In genomic region chr9:73074176-73074708, GRCh38 we compare ENCODE assay signal across 19 cellular contexts.
DNase-seq lines count a peak whose midpoint lies in the region; ATAC-seq and TF ChIP-seq lines count a peak whose summit lies in the region.
"Had no signal": no experiment of that assay in that cellular context is flagged by ENCODE, and none has a peak within 500 bp of the region (broad histone marks: within the 10 kb centered on the region; RNA-seq: fewer than 3 reads in every experiment).

No MANE protein-coding gene starts in this region.

- H3K4me1 Mint-ChIP-seq in CD4-positive, alpha-beta memory T cell: no peaks in the 10 kb centered on the region
- H3K4me1 Mint-ChIP-seq: activated CD4-positive, alpha-beta T cell treated with anti-CD3 and anti-CD28 coated beads, Interleukin-2, amount 10 ng/mL, durations not matched to agents 7 days and 5 days; activated naive CD8-positive, alpha-beta T cell treated with anti-CD3 and anti-CD28 coated beads, Interleukin-2, amount 10 ng/mL, durations not matched to agents 7 days and 5 days had no signal

- H3K36me3 ChIP-seq in ascending aorta: no peaks in the 10 kb centered on the region
- no peaks in the 10 kb centered on the region for H3K36me3 ChIP-seq in gastroesophageal sphincter
- H3K36me3 ChIP-seq in sigmoid colon: no peaks in the 10 kb centered on the region
- no peaks in the 10 kb centered on the region for H3K36me3 ChIP-seq in WERI-Rb-1
- no peaks in the 10 kb centered on the region for H3K36me3 ChIP-seq in CD4-positive, alpha-beta memory T cell (ENCODE audit: insufficient read depth, low read length)
- H3K36me3 ChIP-seq: heart right ventricle, MG63 had no signal

- TF ChIP-seq POLR2A in gastroesophageal sphincter (IDR thresholded peaks at IDR 0.05) (no peak), sigmoid colon (IDR thresholded peaks at IDR 0.05) (no peak)

- no peak overlapping the region for H3K4me3 ChIP-seq in ascending aorta
- H3K4me3 ChIP-seq in gastroesophageal sphincter: no peak overlapping the region
- H3K4me3 ChIP-seq in sigmoid colon: no peak overlapping the region
- no peak overlapping the region for H3K4me3 ChIP-seq in WERI-Rb-1 (ENCODE audit: low read depth, low read length)
- no peak overlapping the region for H3K4me3 ChIP-seq in CD4-positive, alpha-beta memory T cell (ENCODE audit: low read length in 2 of 2)
- H3K4me3 ChIP-seq: heart right ventricle, MG63 had no signal

- DNase-seq in EL (peak; percentile 57), ascending aorta (ENCODE audit: low spot score in 2 of 2) (no peak), sigmoid colon (no peak), NCI-H2196 (lab: John Stamatoyannopoulos, UW; ENCODE audit: unreplicated experiment) (no peak), WERI-Rb-1 (no peak)
- no peak for DNase-seq in CD4-positive, alpha-beta memory T cell
- DNase-seq: activated CD4-positive, alpha-beta T cell treated with anti-CD3 and anti-CD28 coated beads, Interleukin-2, amount 10 ng/mL, durations not matched to agents 7 days and 5 days; activated naive CD8-positive, alpha-beta T cell treated with anti-CD3 and anti-CD28 coated beads, Interleukin-2, amount 10 ng/mL, durations not matched to agents 7 days and 5 days; activated T-cell treated with anti-CD3 and anti-CD28 coated beads, Interleukin-2, amount 50 U/mL, for 24 hours; erythroblast; heart right ventricle; MG63; NCI-H187 treated with DMSO at 0.1 percent for 48 hours; NCI-H510A; SK-N-SH; stimulated activated CD4-positive, alpha-beta T cell treated with anti-CD3 and anti-CD28 coated beads, Interleukin-15, amount 100 ng/mL, for 24 hours had no signal

- no peaks in the 10 kb centered on the region for H3K27me3 ChIP-seq in ascending aorta
- no peaks in the 10 kb centered on the region for H3K27me3 ChIP-seq in gastroesophageal sphincter
- no peaks in the 10 kb centered on the region for H3K27me3 ChIP-seq in sigmoid colon
- no peaks in the 10 kb centered on the region for H3K27me3 ChIP-seq in WERI-Rb-1 (ENCODE audit: insufficient read depth, low read depth, severe bottlenecking)
- no peaks in the 10 kb centered on the region for H3K27me3 ChIP-seq in CD4-positive, alpha-beta memory T cell (ENCODE audit: insufficient read depth, low read length)
- H3K27me3 ChIP-seq: MG63 had no signal

- H3K4me1 ChIP-seq in ascending aorta: peaks cover 0 to 3% of the 10 kb centered on the region in 2 donors
- H3K4me1 ChIP-seq in gastroesophageal sphincter: peaks cover 6 to 40% (median 9%) of the 10 kb centered on the region in 3 donors
- peaks cover 0 to 45% (median 33%) of the 10 kb centered on the region in 4 donors for H3K4me1 ChIP-seq in sigmoid colon
- no peaks in the 10 kb centered on the region for H3K4me1 ChIP-seq in CD4-positive, alpha-beta memory T cell (ENCODE audit: insufficient read depth, low read length)
- H3K4me1 ChIP-seq: heart right ventricle had no signal

- WGBS in gastroesophageal sphincter (ENCODE audit: low coverage in 1 of 2), 2 donors: 41 to 53% methylated on average over 2 of the region's 2 CpGs
- WGBS in sigmoid colon, 2 donors: 75 to 84% methylated on average over 2 of the region's 2 CpGs

- H3K27ac ChIP-seq in ascending aorta: peak overlapping the region; percentile 33 to 78
- peak overlapping the region; percentile 54 to 77 (median 65) for H3K27ac ChIP-seq in gastroesophageal sphincter
- H3K27ac ChIP-seq in sigmoid colon: peak overlapping the region; percentile 28 to 77 (median 55)
- H3K27ac ChIP-seq in WERI-Rb-1: no peak overlapping the region
- H3K27ac ChIP-seq in CD4-positive, alpha-beta memory T cell (ENCODE audit: low read depth, low read length): no peak overlapping the region
- H3K27ac ChIP-seq: heart right ventricle had no signal

- ATAC-seq in gastroesophageal sphincter (no peak), GM18868 (IDR thresholded peaks at IDR 0.05; ENCODE audit: unreplicated experiment) (no peak)
- ATAC-seq: heart right ventricle had no signal

- POLR2A ChIA-PET in CD4-positive, alpha-beta memory T cell (lab: Charles Lee; ENCODE audit: partially characterized antibody): no interaction called here

- CTCF ChIA-PET in CD4-positive, alpha-beta memory T cell (lab: Charles Lee; ENCODE audit: partially characterized antibody): interaction anchor here (1.5 to 2.5 kb wide), 2 partner anchors 8 to 34 kb away, joined by 5 to 9 read pairs; no protein-coding TSS in a partner anchor

- H3K36me3 Mint-ChIP-seq in CD4-positive, alpha-beta memory T cell: no peaks in the 10 kb centered on the region
- H3K36me3 Mint-ChIP-seq: activated naive CD8-positive, alpha-beta T cell treated with anti-CD3 and anti-CD28 coated beads, Interleukin-2, amount 10 ng/mL, durations not matched to agents 7 days and 5 days had no signal

- H3K27ac Mint-ChIP-seq in CD4-positive, alpha-beta memory T cell: no peak overlapping the region
- H3K27ac Mint-ChIP-seq: activated CD4-positive, alpha-beta T cell treated with anti-CD3 and anti-CD28 coated beads, Interleukin-2, amount 10 ng/mL, durations not matched to agents 7 days and 5 days; activated naive CD8-positive, alpha-beta T cell treated with anti-CD3 and anti-CD28 coated beads, Interleukin-2, amount 10 ng/mL, durations not matched to agents 7 days and 5 days; activated T-cell treated with anti-CD3 and anti-CD28 coated beads, Interleukin-2, amount 50 U/mL, for 24 hours; stimulated activated naive CD8-positive, alpha-beta T cell treated with anti-CD3 and anti-CD28 coated beads, Interleukin-15, Interleukin-2, amounts not matched to agents 100 ng/mL and 50 ng/mL, for 24 hours had no signal

- peaks cover 20 to 24% of the 10 kb centered on the region in 2 donors for H3K27me3 Mint-ChIP-seq in CD4-positive, alpha-beta memory T cell

- TF ChIP-seq CTCF in ascending aorta (IDR thresholded peaks at IDR 0.05): no peak
- no peak for TF ChIP-seq CTCF in gastroesophageal sphincter (IDR thresholded peaks at IDR 0.05)
- no peak for TF ChIP-seq CTCF in sigmoid colon (IDR thresholded peaks at IDR 0.05)
- no peak for TF ChIP-seq CTCF in WERI-Rb-1 (IDR thresholded peaks at IDR 0.05; ENCODE audit: low read depth, low read length)

- TF ChIP-seq EP300 in gastroesophageal sphincter (IDR thresholded peaks at IDR 0.05): no peak
- TF ChIP-seq EP300 in sigmoid colon (IDR thresholded peaks at IDR 0.05): no peak

- no peaks in the 10 kb centered on the region for H3K9me3 Mint-ChIP-seq in CD4-positive, alpha-beta memory T cell
- H3K9me3 Mint-ChIP-seq: activated CD4-positive, alpha-beta T cell treated with anti-CD3 and anti-CD28 coated beads, Interleukin-2, amount 10 ng/mL, durations not matched to agents 7 days and 5 days; activated naive CD8-positive, alpha-beta T cell treated with anti-CD3 and anti-CD28 coated beads, Interleukin-2, amount 10 ng/mL, durations not matched to agents 7 days and 5 days; activated T-cell treated with anti-CD3 and anti-CD28 coated beads, Interleukin-2, amount 50 U/mL, for 24 hours; stimulated activated naive CD8-positive, alpha-beta T cell treated with anti-CD3 and anti-CD28 coated beads, Interleukin-15, Interleukin-2, amounts not matched to agents 100 ng/mL and 50 ng/mL, for 24 hours had no signal

- H3K9me3 ChIP-seq in ascending aorta (no peaks in the 10 kb centered on the region), gastroesophageal sphincter (no peaks in the 10 kb centered on the region), sigmoid colon (no peaks in the 10 kb centered on the region), WERI-Rb-1 (ENCODE audit: severe bottlenecking) (no peaks in the 10 kb centered on the region)
- H3K9me3 ChIP-seq in CD4-positive, alpha-beta memory T cell (ENCODE audit: control insufficient read depth in 1 of 2, low read length in 2 of 2): no peaks in the 10 kb centered on the region
- H3K9me3 ChIP-seq: heart right ventricle, MG63, SK-N-SH had no signal

- no peak overlapping the region for H3K4me3 Mint-ChIP-seq in CD4-positive, alpha-beta memory T cell
- H3K4me3 Mint-ChIP-seq: activated CD4-positive, alpha-beta T cell treated with anti-CD3 and anti-CD28 coated beads, Interleukin-2, amount 10 ng/mL, durations not matched to agents 7 days and 5 days; activated naive CD8-positive, alpha-beta T cell treated with anti-CD3 and anti-CD28 coated beads, Interleukin-2, amount 10 ng/mL, durations not matched to agents 7 days and 5 days; activated T-cell treated with anti-CD3 and anti-CD28 coated beads, Interleukin-2, amount 50 U/mL, for 24 hours; stimulated activated naive CD8-positive, alpha-beta T cell treated with anti-CD3 and anti-CD28 coated beads, Interleukin-15, Interleukin-2, amounts not matched to agents 100 ng/mL and 50 ng/mL, for 24 hours had no signal

- intact Hi-C loops in ascending aorta (cut with DNase I): no loop called here
- intact Hi-C loops in sigmoid colon (cut with DNase I): loop anchor here (10.0 kb wide), 1 partner anchor 1159 kb away; the partner anchor contains the start of genes ABHD17B and C9orf85
- intact Hi-C loops in CD4-positive, alpha-beta memory T cell (cut with micrococcal nuclease): no loop called here

Comparison
In these comparisons a context has a peak if more than half of its experiments do, and no peak if none do; other contexts are left out.
1. H3K27ac ChIP-seq: peak in ascending aorta (2 of 2), gastroesophageal sphincter (4 of 4) and sigmoid colon (4 of 4); none in WERI-Rb-1 (single experiment) and CD4-positive, alpha-beta memory T cell (single experiment).